Comparison of ENCODE assay signal across 16 cellular contexts in genomic region chr6:125018136-125018535, GRCh38.
DNase-seq lines count a peak whose midpoint lies in the region; ATAC-seq and TF ChIP-seq lines count a peak whose summit lies in the region.
"Had no signal": no experiment of that assay in that cellular context is flagged by ENCODE, and none has a peak within 500 bp of the region (broad histone marks: within the 10 kb centered on the region; RNA-seq: fewer than 3 reads in every experiment).

No MANE protein-coding gene starts in this region.

- H3K4me2 ChIP-seq in parathyroid adenoma (ENCODE audit: low read length): peak overlapping the region; percentile 13
- H3K4me2 ChIP-seq: A549 had no signal

- H3K9me3 ChIP-seq in adipocyte (ENCODE audit: control insufficient read depth, low read length) (no peaks in the 10 kb centered on the region), parathyroid adenoma (ENCODE audit: control insufficient read depth, low read length) (no peaks in the 10 kb centered on the region)
- H3K9me3 ChIP-seq: A549, Caco-2 had no signal

- H3K27me3 ChIP-seq in adipocyte (replicated peaks; ENCODE audit: control insufficient read depth, insufficient read depth, low read length): no peaks in the 10 kb centered on the region
- H3K27me3 ChIP-seq in parathyroid adenoma (ENCODE audit: control insufficient read depth, insufficient read depth, low read length): no peaks in the 10 kb centered on the region

- H3K79me2 ChIP-seq in parathyroid adenoma: peaks cover 55% of the 10 kb centered on the region

- H3K9ac ChIP-seq in adipocyte (ENCODE audit: low read length) (no peak overlapping the region), parathyroid adenoma (no peak overlapping the region)

- DNase-seq in EH (ENCODE audit: low read depth) (peak; percentile 22), adipocyte (ENCODE audit: low read depth) (peak; percentile 56), fibroblast of mammary gland (ENCODE audit: low read depth) (peak; percentile 45), epidermal melanocyte (ENCODE audit: insufficient read length, low spot score) (no peak), NOMO-1 (lab: John Stamatoyannopoulos, UW; ENCODE audit: unreplicated experiment in 2 of 2) (no peak)
- DNase-seq: AML-193; Caco-2; CD4-positive, alpha-beta T cell; GDM1; H9 had no signal

- ATAC-seq in GM18861 (IDR thresholded peaks at IDR 0.05; ENCODE audit: unreplicated experiment) (no peak), HG03439 (IDR thresholded peaks at IDR 0.05; ENCODE audit: unreplicated experiment) (no peak)
- ATAC-seq: A549 had no signal

- H3K4me3 ChIP-seq in adipocyte (ENCODE audit: low read length) (no peak overlapping the region), fibroblast of mammary gland (ENCODE audit: control insufficient read depth, low read depth, low read length) (no peak overlapping the region), parathyroid adenoma (ENCODE audit: low read depth, low read length) (no peak overlapping the region)
- H3K4me3 ChIP-seq: A549 had no signal

- H3K4me1 ChIP-seq in adipocyte (ENCODE audit: control insufficient read depth, insufficient read depth, low read length): peaks cover 64% of the 10 kb centered on the region
- H3K4me1 ChIP-seq in parathyroid adenoma: peaks cover 30% of the 10 kb centered on the region
- H3K4me1 ChIP-seq: Caco-2 had no signal

- no peak for TF ChIP-seq CTCF in fibroblast of mammary gland (conservative IDR thresholded peaks at IDR 0.05; ENCODE audit: control insufficient read depth, insufficient read depth, low read depth, low read length)
- TF ChIP-seq CTCF in parathyroid adenoma (IDR thresholded peaks at IDR 0.05): no peak

- H3K27ac ChIP-seq in parathyroid adenoma: no peak overlapping the region
- H3K27ac ChIP-seq: 22Rv1, A549, C4-2B had no signal

- no peak overlapping the region for H2AFZ ChIP-seq in parathyroid adenoma

- H3K36me3 ChIP-seq in adipocyte (ENCODE audit: control insufficient read depth, insufficient read depth, low read length, severe bottlenecking) (no peaks in the 10 kb centered on the region), parathyroid adenoma (ENCODE audit: control insufficient read depth, insufficient read depth, low read length) (no peaks in the 10 kb centered on the region)

Comparison
In these comparisons a context has a peak if more than half of its experiments do, and no peak if none do; other contexts are left out.
1. DNase-seq: peak in EH (single experiment), adipocyte (single experiment) and fibroblast of mammary gland (single experiment); none in epidermal melanocyte (single experiment) and NOMO-1 (0 of 2).